1 cellular context compared by ENCODE assay signal in the genomic region with DNA sequence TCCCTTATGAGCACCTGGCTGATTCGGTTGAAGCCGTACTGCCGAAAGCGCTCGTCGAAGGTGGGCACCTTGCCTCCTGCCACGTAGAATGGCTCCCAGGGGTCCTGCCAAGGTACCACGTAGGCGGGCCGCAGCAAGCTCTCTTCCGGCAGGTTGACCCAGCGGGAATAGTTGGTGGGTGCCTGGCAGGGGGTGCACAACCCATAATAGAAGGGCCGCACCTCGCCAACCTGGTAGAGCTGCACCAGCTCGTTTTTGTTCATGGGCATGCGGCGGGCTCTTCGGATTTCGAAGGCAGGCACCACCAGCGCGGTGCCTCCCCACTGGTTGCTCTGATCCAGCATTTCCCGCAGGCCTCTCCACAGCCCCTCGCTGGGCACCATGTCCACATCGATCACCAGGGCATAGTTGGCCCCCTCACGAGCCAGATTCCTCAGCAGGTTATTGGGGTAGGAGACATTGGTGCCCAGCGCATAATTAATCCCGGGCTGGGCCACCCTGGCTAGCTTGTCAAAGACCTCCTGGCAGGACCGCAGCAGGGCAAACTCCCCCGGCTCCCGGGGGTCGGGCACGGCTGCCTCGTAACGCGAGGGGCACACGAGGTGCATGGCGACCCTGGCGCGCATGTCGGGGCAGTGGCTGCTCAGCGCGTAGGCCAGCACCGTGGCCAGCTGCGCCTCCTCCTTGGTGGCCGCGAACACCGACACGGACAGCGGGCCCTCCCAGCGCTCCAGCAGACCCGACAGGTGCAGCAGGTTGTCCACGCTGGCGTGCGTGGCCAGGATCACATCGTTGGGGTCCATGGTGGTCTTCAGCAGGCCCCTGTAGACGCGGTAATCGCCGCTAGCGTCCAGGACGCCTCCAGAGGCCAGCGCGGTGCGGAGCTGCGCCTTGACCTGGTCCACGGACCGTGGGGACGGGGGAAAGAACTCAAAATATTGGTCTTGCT.
TF ChIP-seq lines count a peak whose summit lies in the region.

No MANE protein-coding gene starts in this region.

TF ChIP-seq in HEK293, 187 proteins besides CTCF, POLR2A, EP300 and RAD21 (continued from another document):
- TF ChIP-seq, protein P1, sequence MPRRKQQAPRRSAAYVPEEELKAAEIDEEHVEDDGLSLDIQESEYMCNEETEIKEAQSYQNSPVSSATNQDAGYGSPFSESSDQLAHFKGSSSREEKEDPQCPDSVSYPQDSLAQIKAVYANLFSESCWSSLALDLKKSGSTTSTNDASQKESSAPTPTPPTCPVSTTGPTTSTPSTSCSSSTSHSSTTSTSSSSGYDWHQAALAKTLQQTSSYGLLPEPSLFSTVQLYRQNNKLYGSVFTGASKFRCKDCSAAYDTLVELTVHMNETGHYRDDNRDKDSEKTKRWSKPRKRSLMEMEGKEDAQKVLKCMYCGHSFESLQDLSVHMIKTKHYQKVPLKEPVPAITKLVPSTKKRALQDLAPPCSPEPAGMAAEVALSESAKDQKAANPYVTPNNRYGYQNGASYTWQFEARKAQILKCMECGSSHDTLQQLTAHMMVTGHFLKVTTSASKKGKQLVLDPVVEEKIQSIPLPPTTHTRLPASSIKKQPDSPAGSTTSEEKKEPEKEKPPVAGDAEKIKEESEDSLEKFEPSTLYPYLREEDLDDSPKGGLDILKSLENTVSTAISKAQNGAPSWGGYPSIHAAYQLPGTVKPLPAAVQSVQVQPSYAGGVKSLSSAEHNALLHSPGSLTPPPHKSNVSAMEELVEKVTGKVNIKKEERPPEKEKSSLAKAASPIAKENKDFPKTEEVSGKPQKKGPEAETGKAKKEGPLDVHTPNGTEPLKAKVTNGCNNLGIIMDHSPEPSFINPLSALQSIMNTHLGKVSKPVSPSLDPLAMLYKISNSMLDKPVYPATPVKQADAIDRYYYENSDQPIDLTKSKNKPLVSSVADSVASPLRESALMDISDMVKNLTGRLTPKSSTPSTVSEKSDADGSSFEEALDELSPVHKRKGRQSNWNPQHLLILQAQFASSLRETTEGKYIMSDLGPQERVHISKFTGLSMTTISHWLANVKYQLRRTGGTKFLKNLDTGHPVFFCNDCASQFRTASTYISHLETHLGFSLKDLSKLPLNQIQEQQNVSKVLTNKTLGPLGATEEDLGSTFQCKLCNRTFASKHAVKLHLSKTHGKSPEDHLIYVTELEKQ (tag by site-specific recombination; IDR thresholded peaks at IDR 0.05; ENCODE audit: borderline replicate concordance), result no peak
- TF ChIP-seq ZNF626 (tag by site-specific recombination; IDR thresholded peaks at IDR 0.05) (no peak), ZNF121 (tag by site-specific recombination; IDR thresholded peaks at IDR 0.05) (no peak), KLF16 (tag by site-specific recombination; IDR thresholded peaks at IDR 0.05) (no peak), SCRT2 (tag by site-specific recombination; IDR thresholded peaks at IDR 0.05) (peak; percentile 75), ZNF292 (tag by site-specific recombination; IDR thresholded peaks at IDR 0.05; ENCODE audit: borderline replicate concordance, low read depth) (no peak), ZNF274 (IDR thresholded peaks at IDR 0.05; ENCODE audit: low read length) (no peak), ZNF274 (tag by site-specific recombination; IDR thresholded peaks at IDR 0.05; ENCODE audit: borderline replicate concordance) (no peak), ZNF174 (tag by site-specific recombination; IDR thresholded peaks at IDR 0.05) (no peak), ZNF175 (tag by site-specific recombination; IDR thresholded peaks at IDR 0.05) (no peak), ZEB2 (tag by site-specific recombination; IDR thresholded peaks at IDR 0.05) (no peak), GLIS1 (tag by site-specific recombination; IDR thresholded peaks at IDR 0.05) (peak; percentile 29; the same call in 1 of the 2 replicates), GLI2 (tag by site-specific recombination; IDR thresholded peaks at IDR 0.05; ENCODE audit: borderline replicate concordance, low read depth) (no peak), ZBTB21 (tag by site-specific recombination; IDR thresholded peaks at IDR 0.05) (no peak), KLF1 (tag by site-specific recombination; IDR thresholded peaks at IDR 0.05) (no peak), ZNF202 (tag by site-specific recombination; IDR thresholded peaks at IDR 0.05; ENCODE audit: borderline replicate concordance) (no peak), GLIS2 (tag by site-specific recombination; IDR thresholded peaks at IDR 0.05) (peak; percentile 25), ZIC2 (tag by site-specific recombination; IDR thresholded peaks at IDR 0.05) (peak; percentile 67; the same call in 1 of the 2 replicates), ZBTB20 (tag by site-specific recombination; IDR thresholded peaks at IDR 0.05) (peak; percentile 16; the same call in 1 of the 2 replicates), ZNF791 (tag by site-specific recombination; IDR thresholded peaks at IDR 0.05) (no peak), ZNF138 (tag by site-specific recombination; IDR thresholded peaks at IDR 0.05; ENCODE audit: borderline replicate concordance) (no peak), ZNF211 (tag by site-specific recombination; IDR thresholded peaks at IDR 0.05; ENCODE audit: low read depth) (no peak), SP3 (tag by site-specific recombination; IDR thresholded peaks at IDR 0.05) (no peak), ZNF654 (tag by site-specific recombination; IDR thresholded peaks at IDR 0.05; ENCODE audit: low read depth) (no peak), ZNF335 (tag by site-specific recombination; conservative IDR thresholded peaks at IDR 0.05) (peak; percentile 69), MYNN (tag by site-specific recombination; IDR thresholded peaks at IDR 0.05; ENCODE audit: borderline replicate concordance) (no peak), ZNF600 (tag by site-specific recombination; IDR thresholded peaks at IDR 0.05) (0 out of 2 replicates have a peak, but pooled peaks have one; percentile 25)
- TF ChIP-seq, protein P2, sequence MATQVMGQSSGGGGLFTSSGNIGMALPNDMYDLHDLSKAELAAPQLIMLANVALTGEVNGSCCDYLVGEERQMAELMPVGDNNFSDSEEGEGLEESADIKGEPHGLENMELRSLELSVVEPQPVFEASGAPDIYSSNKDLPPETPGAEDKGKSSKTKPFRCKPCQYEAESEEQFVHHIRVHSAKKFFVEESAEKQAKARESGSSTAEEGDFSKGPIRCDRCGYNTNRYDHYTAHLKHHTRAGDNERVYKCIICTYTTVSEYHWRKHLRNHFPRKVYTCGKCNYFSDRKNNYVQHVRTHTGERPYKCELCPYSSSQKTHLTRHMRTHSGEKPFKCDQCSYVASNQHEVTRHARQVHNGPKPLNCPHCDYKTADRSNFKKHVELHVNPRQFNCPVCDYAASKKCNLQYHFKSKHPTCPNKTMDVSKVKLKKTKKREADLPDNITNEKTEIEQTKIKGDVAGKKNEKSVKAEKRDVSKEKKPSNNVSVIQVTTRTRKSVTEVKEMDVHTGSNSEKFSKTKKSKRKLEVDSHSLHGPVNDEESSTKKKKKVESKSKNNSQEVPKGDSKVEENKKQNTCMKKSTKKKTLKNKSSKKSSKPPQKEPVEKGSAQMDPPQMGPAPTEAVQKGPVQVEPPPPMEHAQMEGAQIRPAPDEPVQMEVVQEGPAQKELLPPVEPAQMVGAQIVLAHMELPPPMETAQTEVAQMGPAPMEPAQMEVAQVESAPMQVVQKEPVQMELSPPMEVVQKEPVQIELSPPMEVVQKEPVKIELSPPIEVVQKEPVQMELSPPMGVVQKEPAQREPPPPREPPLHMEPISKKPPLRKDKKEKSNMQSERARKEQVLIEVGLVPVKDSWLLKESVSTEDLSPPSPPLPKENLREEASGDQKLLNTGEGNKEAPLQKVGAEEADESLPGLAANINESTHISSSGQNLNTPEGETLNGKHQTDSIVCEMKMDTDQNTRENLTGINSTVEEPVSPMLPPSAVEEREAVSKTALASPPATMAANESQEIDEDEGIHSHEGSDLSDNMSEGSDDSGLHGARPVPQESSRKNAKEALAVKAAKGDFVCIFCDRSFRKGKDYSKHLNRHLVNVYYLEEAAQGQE (tag by site-specific recombination; IDR thresholded peaks at IDR 0.05), result peak; percentile 58; the same call in 1 of the 2 replicates
- TF ChIP-seq, protein P3, sequence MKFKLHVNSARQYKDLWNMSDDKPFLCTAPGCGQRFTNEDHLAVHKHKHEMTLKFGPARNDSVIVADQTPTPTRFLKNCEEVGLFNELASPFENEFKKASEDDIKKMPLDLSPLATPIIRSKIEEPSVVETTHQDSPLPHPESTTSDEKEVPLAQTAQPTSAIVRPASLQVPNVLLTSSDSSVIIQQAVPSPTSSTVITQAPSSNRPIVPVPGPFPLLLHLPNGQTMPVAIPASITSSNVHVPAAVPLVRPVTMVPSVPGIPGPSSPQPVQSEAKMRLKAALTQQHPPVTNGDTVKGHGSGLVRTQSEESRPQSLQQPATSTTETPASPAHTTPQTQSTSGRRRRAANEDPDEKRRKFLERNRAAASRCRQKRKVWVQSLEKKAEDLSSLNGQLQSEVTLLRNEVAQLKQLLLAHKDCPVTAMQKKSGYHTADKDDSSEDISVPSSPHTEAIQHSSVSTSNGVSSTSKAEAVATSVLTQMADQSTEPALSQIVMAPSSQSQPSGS (tag by site-specific recombination; IDR thresholded peaks at IDR 0.05; ENCODE audit: low read depth), result no peak
- TF ChIP-seq, protein P4, sequence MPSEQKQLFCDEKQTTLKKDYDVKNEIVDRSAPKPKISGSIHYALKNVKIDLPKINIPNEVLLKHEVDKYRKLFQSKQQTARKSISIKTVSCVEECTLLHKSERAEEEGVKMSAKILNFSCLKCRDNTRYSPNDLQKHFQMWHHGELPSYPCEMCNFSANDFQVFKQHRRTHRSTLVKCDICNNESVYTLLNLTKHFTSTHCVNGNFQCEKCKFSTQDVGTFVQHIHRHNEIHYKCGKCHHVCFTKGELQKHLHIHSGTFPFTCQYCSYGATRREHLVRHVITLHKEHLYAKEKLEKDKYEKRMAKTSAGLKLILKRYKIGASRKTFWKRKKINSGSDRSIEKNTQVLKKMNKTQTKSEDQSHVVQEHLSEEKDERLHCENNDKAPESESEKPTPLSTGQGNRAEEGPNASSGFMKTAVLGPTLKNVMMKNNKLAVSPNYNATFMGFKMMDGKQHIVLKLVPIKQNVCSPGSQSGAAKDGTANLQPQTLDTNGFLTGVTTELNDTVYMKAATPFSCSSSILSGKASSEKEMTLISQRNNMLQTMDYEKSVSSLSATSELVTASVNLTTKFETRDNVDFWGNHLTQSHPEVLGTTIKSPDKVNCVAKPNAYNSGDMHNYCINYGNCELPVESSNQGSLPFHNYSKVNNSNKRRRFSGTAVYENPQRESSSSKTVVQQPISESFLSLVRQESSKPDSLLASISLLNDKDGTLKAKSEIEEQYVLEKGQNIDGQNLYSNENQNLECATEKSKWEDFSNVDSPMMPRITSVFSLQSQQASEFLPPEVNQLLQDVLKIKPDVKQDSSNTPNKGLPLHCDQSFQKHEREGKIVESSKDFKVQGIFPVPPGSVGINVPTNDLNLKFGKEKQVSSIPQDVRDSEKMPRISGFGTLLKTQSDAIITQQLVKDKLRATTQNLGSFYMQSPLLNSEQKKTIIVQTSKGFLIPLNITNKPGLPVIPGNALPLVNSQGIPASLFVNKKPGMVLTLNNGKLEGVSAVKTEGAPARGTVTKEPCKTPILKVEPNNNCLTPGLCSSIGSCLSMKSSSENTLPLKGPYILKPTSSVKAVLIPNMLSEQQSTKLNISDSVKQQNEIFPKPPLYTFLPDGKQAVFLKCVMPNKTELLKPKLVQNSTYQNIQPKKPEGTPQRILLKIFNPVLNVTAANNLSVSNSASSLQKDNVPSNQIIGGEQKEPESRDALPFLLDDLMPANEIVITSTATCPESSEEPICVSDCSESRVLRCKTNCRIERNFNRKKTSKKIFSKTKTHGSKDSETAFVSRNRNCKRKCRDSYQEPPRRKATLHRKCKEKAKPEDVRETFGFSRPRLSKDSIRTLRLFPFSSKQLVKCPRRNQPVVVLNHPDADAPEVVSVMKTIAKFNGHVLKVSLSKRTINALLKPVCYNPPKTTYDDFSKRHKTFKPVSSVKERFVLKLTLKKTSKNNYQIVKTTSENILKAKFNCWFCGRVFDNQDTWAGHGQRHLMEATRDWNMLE (tag by site-specific recombination; conservative IDR thresholded peaks at IDR 0.05; ENCODE audit: low read depth), result no peak
- TF ChIP-seq, protein P5, sequence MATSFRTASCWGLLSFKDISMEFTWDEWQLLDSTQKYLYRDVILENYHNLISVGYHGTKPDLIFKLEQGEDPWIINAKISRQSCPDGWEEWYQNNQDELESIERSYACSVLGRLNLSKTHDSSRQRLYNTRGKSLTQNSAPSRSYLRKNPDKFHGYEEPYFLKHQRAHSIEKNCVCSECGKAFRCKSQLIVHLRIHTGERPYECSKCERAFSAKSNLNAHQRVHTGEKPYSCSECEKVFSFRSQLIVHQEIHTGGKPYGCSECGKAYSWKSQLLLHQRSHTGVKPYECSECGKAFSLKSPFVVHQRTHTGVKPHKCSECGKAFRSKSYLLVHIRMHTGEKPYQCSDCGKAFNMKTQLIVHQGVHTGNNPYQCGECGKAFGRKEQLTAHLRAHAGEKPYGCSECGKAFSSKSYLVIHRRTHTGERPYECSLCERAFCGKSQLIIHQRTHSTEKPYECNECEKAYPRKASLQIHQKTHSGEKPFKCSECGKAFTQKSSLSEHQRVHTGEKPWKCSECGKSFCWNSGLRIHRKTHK (tag by site-specific recombination; IDR thresholded peaks at IDR 0.05), result no peak
- TF ChIP-seq, protein P6, sequence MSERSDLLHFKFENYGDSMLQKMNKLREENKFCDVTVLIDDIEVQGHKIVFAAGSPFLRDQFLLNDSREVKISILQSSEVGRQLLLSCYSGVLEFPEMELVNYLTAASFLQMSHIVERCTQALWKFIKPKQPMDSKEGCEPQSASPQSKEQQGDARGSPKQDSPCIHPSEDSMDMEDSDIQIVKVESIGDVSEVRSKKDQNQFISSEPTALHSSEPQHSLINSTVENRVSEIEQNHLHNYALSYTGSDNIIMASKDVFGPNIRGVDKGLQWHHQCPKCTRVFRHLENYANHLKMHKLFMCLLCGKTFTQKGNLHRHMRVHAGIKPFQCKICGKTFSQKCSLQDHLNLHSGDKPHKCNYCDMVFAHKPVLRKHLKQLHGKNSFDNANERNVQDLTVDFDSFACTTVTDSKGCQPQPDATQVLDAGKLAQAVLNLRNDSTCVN (tag by site-specific recombination; optimal IDR thresholded peaks at IDR 0.05), result peak; percentile 26
- TF ChIP-seq, protein P7, sequence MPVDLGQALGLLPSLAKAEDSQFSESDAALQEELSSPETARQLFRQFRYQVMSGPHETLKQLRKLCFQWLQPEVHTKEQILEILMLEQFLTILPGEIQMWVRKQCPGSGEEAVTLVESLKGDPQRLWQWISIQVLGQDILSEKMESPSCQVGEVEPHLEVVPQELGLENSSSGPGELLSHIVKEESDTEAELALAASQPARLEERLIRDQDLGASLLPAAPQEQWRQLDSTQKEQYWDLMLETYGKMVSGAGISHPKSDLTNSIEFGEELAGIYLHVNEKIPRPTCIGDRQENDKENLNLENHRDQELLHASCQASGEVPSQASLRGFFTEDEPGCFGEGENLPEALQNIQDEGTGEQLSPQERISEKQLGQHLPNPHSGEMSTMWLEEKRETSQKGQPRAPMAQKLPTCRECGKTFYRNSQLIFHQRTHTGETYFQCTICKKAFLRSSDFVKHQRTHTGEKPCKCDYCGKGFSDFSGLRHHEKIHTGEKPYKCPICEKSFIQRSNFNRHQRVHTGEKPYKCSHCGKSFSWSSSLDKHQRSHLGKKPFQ (tag by site-specific recombination; IDR thresholded peaks at IDR 0.05), result no peak
- TF ChIP-seq, protein P8, sequence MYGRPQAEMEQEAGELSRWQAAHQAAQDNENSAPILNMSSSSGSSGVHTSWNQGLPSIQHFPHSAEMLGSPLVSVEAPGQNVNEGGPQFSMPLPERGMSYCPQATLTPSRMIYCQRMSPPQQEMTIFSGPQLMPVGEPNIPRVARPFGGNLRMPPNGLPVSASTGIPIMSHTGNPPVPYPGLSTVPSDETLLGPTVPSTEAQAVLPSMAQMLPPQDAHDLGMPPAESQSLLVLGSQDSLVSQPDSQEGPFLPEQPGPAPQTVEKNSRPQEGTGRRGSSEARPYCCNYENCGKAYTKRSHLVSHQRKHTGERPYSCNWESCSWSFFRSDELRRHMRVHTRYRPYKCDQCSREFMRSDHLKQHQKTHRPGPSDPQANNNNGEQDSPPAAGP (tag by site-specific recombination; IDR thresholded peaks at IDR 0.05), result 0 out of 2 replicates have a peak, but pooled peaks have one; percentile 20
TF ChIP-seq in HEK293: peak in this region for 10.
